3 cellular contexts compared by ENCODE assay signal in the genomic region with DNA sequence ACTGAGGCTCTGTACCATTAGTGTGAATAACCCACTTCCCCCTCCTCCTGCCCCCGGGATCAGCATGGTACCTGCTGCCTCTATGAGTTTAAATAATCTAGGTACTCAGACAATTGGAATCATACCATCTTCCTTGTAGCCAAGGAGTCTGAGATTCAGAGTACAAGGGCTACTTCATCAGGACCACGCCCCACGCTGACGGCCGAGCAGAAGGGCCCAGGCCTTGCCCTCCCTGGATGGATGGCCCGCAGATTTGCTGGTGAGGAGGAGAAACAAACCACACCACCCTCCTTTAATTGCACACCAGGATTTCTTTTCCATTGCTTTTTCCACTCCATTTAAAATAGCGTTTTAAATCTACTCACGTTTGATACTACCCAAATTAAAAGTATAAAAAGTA.
"Had no signal": no experiment of that assay in that cellular context is flagged by ENCODE, and none has a peak within 500 bp of the region (broad histone marks: within the 10 kb centered on the region; RNA-seq: fewer than 3 reads in every experiment).

No MANE protein-coding gene starts in this region.

- H3K4me3 Mint-ChIP-seq: IgD-negative memory B cell had no signal

- H3K27ac Mint-ChIP-seq: IgD-negative memory B cell had no signal

- H3K27me3 Mint-ChIP-seq: IgD-negative memory B cell had no signal

- H3K36me3 Mint-ChIP-seq: IgD-negative memory B cell had no signal

- H3K4me1 Mint-ChIP-seq: IgD-negative memory B cell had no signal

- DNase-seq: IMR-90, KBM-7 had no signal
